In genomic region chr19:10334340-10335148, GRCh38 we compare ENCODE assay signal across 8 cellular contexts. TPM values are rescaled to one million over a fixed set of nuclear protein-coding genes. Genes with fewer than 3 reads are reported as not detected.
A peak's percentile ranks its signal among the peaks of the same experiment; 100 is the strongest.
DNase-seq lines count a peak whose midpoint lies in the region; ATAC-seq, FAIRE-seq and TF ChIP-seq lines count a peak whose summit lies in the region.

No MANE protein-coding gene starts in this region.

- peak overlapping the region; percentile 86 for H3K4me2 ChIP-seq in BLaER1
- H3K4me2 ChIP-seq in parathyroid adenoma (ENCODE audit: low read length): peak overlapping the region; percentile 88

- H4K20me1 ChIP-seq in BLaER1: peaks cover 34% of the 10 kb centered on the region

- peaks cover 31% of the 10 kb centered on the region for H3K36me3 ChIP-seq in BLaER1
- peaks cover 0 to 10% (median 0%) of the 10 kb centered on the region in 3 donors for H3K36me3 ChIP-seq in Peyer's patch
- H3K36me3 ChIP-seq in ascending aorta: peaks cover 8 to 10% of the 10 kb centered on the region in 2 donors
- H3K36me3 ChIP-seq in parathyroid adenoma (ENCODE audit: control insufficient read depth, insufficient read depth, low read length): no peaks in the 10 kb centered on the region

- H3K27me3 ChIP-seq in BLaER1 (no peaks in the 10 kb centered on the region), Peyer's patch (no peaks in the 10 kb centered on the region), ascending aorta (no peaks in the 10 kb centered on the region), parathyroid adenoma (ENCODE audit: control insufficient read depth, insufficient read depth, low read length) (no peaks in the 10 kb centered on the region)

- TF ChIP-seq POLR2A in Peyer's patch (IDR thresholded peaks at IDR 0.05): peak; percentile 49 to 57

- H3K9me3 ChIP-seq in BLaER1: no peaks in the 10 kb centered on the region
- H3K9me3 ChIP-seq in Peyer's patch: no peaks in the 10 kb centered on the region
- H3K9me3 ChIP-seq in ascending aorta: no peaks in the 10 kb centered on the region
- H3K9me3 ChIP-seq in parathyroid adenoma (ENCODE audit: control insufficient read depth, low read length): no peaks in the 10 kb centered on the region

- TF ChIP-seq CTCF in Peyer's patch (IDR thresholded peaks at IDR 0.05) (peak in 1 of 6 experiments; percentile 14), ascending aorta (IDR thresholded peaks at IDR 0.05) (no peak), parathyroid adenoma (IDR thresholded peaks at IDR 0.05) (no peak)

- H3K4me1 ChIP-seq in BLaER1 (peaks cover 41% of the 10 kb centered on the region), Peyer's patch (peaks cover 0 to 12% (median 8%) of the 10 kb centered on the region in 4 donors), ascending aorta (peaks cover 4 to 12% of the 10 kb centered on the region in 2 donors), parathyroid adenoma (peaks cover 11% of the 10 kb centered on the region)

- H3K4me3 ChIP-seq in BLaER1 (peak overlapping the region; percentile 79), Peyer's patch (peak overlapping the region; percentile 72 to 83 (median 78)), ascending aorta (peak overlapping the region; percentile 66 to 89), parathyroid adenoma (ENCODE audit: low read depth, low read length) (peak overlapping the region; percentile 98)

- DNase-seq in HTR-8/SVneo (ENCODE audit: insufficient read length, low spot score) (peak; percentile 92), Peyer's patch (peak; percentile 61 to 98 (median 95)), ascending aorta (ENCODE audit: low spot score in 2 of 2) (peak; percentile 71 to 98), left cardiac atrium (peak; percentile 97), DMS79 (lab: John Stamatoyannopoulos, UW) (no peak)

- intact Hi-C loops in ascending aorta (cut with DNase I) (loop anchor here (5.0 to 10.0 kb wide), 2 partner anchors 82 to 210 kb away; partner anchors contain the start of gene MRPL4), left cardiac atrium (cut with DNase I) (loop anchor here in 1 of 2 donors (5.0 kb wide), 2 partner anchors 43 to 62 kb away; partner anchors contain the start of gene ICAM1)

- H3K27ac ChIP-seq in BLaER1 (no peak overlapping the region), Peyer's patch (peak overlapping the region; percentile 85 to 97 (median 90)), ascending aorta (peak overlapping the region; percentile 76 to 94), parathyroid adenoma (peak overlapping the region; percentile 51)

- H3K9ac ChIP-seq in BLaER1 (no peak overlapping the region), parathyroid adenoma (no peak overlapping the region)

- peaks cover 4% of the 10 kb centered on the region for H3K79me2 ChIP-seq in parathyroid adenoma

- ATAC-seq in left cardiac atrium (peak; percentile 85 to 89), GM21737 (IDR thresholded peaks at IDR 0.05; ENCODE audit: unreplicated experiment) (no peak)

- peak overlapping the region; percentile 91 for H2AFZ ChIP-seq in parathyroid adenoma

- FAIRE-seq in HTR-8/SVneo (lab: Jason Lieb, UNC): peak; percentile 95

RNA-seq across cellular contexts. Expression of gene RAVER1, which starts 1.2 kb away (rescaled TPM):
- total RNA-seq in Peyer's patch (10 to 100 TPM; 42.1 to 66.5 (median 55.8) TPM), ascending aorta (51.8 TPM), left cardiac atrium (10 to 100 TPM; 14.0 to 19.3 TPM)

RNA-seq across cellular contexts. Expression of gene ICAM3, which starts 4.9 kb away (rescaled TPM):
- total RNA-seq in Peyer's patch (10 to 100 TPM in 3 of 4 donors, 1 to 10 TPM in 1; 5.5 to 20.6 (median 10.8) TPM), ascending aorta (0.11 TPM), left cardiac atrium (10 to 100 TPM; 23.4 to 25.3 TPM)

RNA-seq across cellular contexts. Expression of gene FDX2, which starts 18.7 kb away (rescaled TPM):
- total RNA-seq in Peyer's patch (10 to 100 TPM in 3 of 4 donors, 1 to 10 TPM in 1; 8.3 to 22.2 (median 12.5) TPM), ascending aorta (16.8 TPM), left cardiac atrium (10 to 100 TPM; 14.1 to 18.2 TPM)

RNA-seq across cellular contexts. Expression of gene ZGLP1, which starts 24.9 kb away (rescaled TPM):
- total RNA-seq in Peyer's patch (10 to 100 TPM in 1 of 4 donors, 1 to 10 TPM in 1, not detected in 2; 2.1 to 10.7 TPM), ascending aorta (not detected), left cardiac atrium (1 to 10 TPM; 1.5 to 1.8 TPM)

RNA-seq across cellular contexts. Expression of gene ICAM5, which starts 44.8 kb away (rescaled TPM):
- under 1 TPM in 1 of 4 donors, not detected in 3; 0.27 TPM for total RNA-seq in Peyer's patch
- 2.2 TPM for total RNA-seq in ascending aorta
- under 1 TPM; 0.71 to 0.86 TPM for total RNA-seq in left cardiac atrium
